In the genomic region with DNA sequence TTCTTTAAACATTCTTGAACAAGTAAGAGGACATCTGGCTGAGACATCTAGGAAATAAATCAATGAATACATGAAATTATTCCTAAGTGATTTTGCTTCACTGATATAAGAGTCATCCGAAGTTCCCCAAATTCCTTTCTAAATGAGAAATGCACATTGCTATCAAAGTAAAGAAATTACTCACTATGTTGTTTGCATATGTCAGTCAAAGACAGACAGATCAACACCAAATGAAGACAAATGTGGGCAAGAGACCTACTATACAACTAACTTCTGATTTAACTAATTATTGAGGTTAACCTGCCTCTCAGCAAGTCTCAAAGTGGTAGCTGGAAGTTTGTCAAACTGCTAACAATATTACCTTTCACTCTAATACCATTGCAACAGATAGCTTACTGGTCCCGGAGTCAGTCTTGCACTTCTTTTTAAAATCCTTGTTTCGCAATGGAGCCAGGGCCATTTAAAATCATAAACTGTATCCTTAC, we compare ENCODE assay signal across 16 cellular contexts. TPM values are rescaled to one million over a fixed set of nuclear protein-coding genes. Genes with fewer than 3 reads are reported as not detected.
DNase-seq lines count a peak whose midpoint lies in the region; ATAC-seq, FAIRE-seq and TF ChIP-seq lines count a peak whose summit lies in the region.
"Had no signal": no experiment of that assay in that cellular context is flagged by ENCODE, and none has a peak within 500 bp of the region (broad histone marks: within the 10 kb centered on the region; RNA-seq: fewer than 3 reads in every experiment).

No MANE protein-coding gene starts in this region.

- ATAC-seq in T-cell (replicated peaks in 1 of 4) (no peak), HepG2 (no peak), GM18520 (IDR thresholded peaks at IDR 0.05; ENCODE audit: unreplicated experiment) (no peak), HG02623 (IDR thresholded peaks at IDR 0.05; ENCODE audit: unreplicated experiment) (no peak)
- ATAC-seq: foreskin keratinocyte, Panc1 had no signal

- FAIRE-seq in GM19239 (lab: Jason Lieb, UNC) (peak; percentile 84), HepG2 (lab: Jason Lieb, UNC) (no peak)
- FAIRE-seq: D721Med, kidney had no signal

- no peak for DNase-seq in CD4-positive, alpha-beta memory T cell
- DNase-seq in GM19239 (ENCODE audit: insufficient read length, low spot score) (no peak), T-cell (no peak), HepG2 (ENCODE audit: low spot score) (no peak), AG20443 (ENCODE audit: low spot score) (no peak), hypothalamus (lab: John Stamatoyannopoulos, UW) (no peak)
- DNase-seq: activated T-cell treated with anti-CD3 and anti-CD28 coated beads, Interleukin-2, amount 50 U/mL, for 1 hour; kidney; NCI-H2081 treated with DMSO at 0.1 percent for 48 hours; T1000 had no signal

- no peak overlapping the region for H3K9ac ChIP-seq in HepG2 (ENCODE audit: insufficient read depth, low read depth, low read length)

- CTCF ChIA-PET in CD4-positive, alpha-beta memory T cell (lab: Charles Lee; ENCODE audit: partially characterized antibody), result interaction anchor here (1.9 kb wide), 1 partner anchor 21 kb away, joined by 4 read pairs; no protein-coding TSS in a partner anchor
- CTCF ChIA-PET in T-cell (lab: Charles Lee) (interaction anchor here in 1 of 2 donors (0.6 kb wide), 1 partner anchor 25 kb away, joined by 3 read pairs; no protein-coding TSS in a partner anchor), HepG2 (lab: Yijun Ruan, JAX; ENCODE audit: low intra/inter-chr PET ratio, low total read pairs) (no interaction called here)

- peaks cover 27 to 66% (median 45%) of the 10 kb centered on the region in 4 donors for H3K4me1 Mint-ChIP-seq in CD4-positive, alpha-beta memory T cell
- H3K4me1 Mint-ChIP-seq in T-cell, result peaks cover 24 to 66% (median 63%) of the 10 kb centered on the region in 3 donors
- H3K4me1 Mint-ChIP-seq: neural crest cell had no signal

- H4K20me1 ChIP-seq in HepG2 (ENCODE audit: insufficient read depth, low read length), result no peaks in the 10 kb centered on the region

- TF ChIP-seq POLR2A in HepG2 (IDR thresholded peaks at IDR 0.05; ENCODE audit: insufficient read depth in 1 of 2, low read depth in 2 of 2, low read length in 2 of 2), result no peak

- WGBS in HepG2 (ENCODE audit: low lambda C conversion rate), result 83% methylated on average over 3 of the region's 3 CpGs

- peaks cover 50 to 81% of the 10 kb centered on the region in 2 donors for H3K36me3 Mint-ChIP-seq in CD4-positive, alpha-beta memory T cell
- H3K36me3 Mint-ChIP-seq in T-cell, result peaks cover 67% of the 10 kb centered on the region

- no peaks in the 10 kb centered on the region for H3K9me3 ChIP-seq in CD4-positive, alpha-beta memory T cell (ENCODE audit: control insufficient read depth in 1 of 2, low read length in 2 of 2)
- no peaks in the 10 kb centered on the region for H3K9me3 ChIP-seq in HepG2 (ENCODE audit: low read length)

- H3K4me2 ChIP-seq in HepG2 (ENCODE audit: low read depth, low read length), result no peak overlapping the region

- no peak overlapping the region for H2AFZ ChIP-seq in HepG2 (ENCODE audit: low read length)

- H3K27ac Mint-ChIP-seq in CD4-positive, alpha-beta memory T cell, result peak overlapping the region; percentile 43 to 90 (median 56)
- H3K27ac Mint-ChIP-seq in T-cell, result peak overlapping the region; percentile 24 to 50

- TF ChIP-seq EP300 in HepG2 (IDR thresholded peaks at IDR 0.05; ENCODE audit: low read depth in 2 of 2, low read length in 2 of 2) (no peak), HepG2 (CRISPR knock-in tag; IDR thresholded peaks at IDR 0.05; ENCODE audit: borderline replicate concordance) (no peak)

- H3K4me1 ChIP-seq in CD4-positive, alpha-beta memory T cell (ENCODE audit: insufficient read depth, low read length), result peaks cover 43% of the 10 kb centered on the region
- peaks cover 39% of the 10 kb centered on the region for H3K4me1 ChIP-seq in HepG2 (ENCODE audit: insufficient read depth, low read length)
- H3K4me1 ChIP-seq: foreskin keratinocyte had no signal

- H3K36me3 ChIP-seq in CD4-positive, alpha-beta memory T cell (ENCODE audit: insufficient read depth, low read length), result peaks cover 37% of the 10 kb centered on the region
- peaks cover 12 to 56% of the 10 kb centered on the region in 2 experiments for H3K36me3 ChIP-seq in HepG2 (replicated peaks in 1 of 2; ENCODE audit: control insufficient read depth in 1 of 2, insufficient read depth in 2 of 2, low read length in 2 of 2)

- TF ChIP-seq CTCF in HepG2 (CRISPR knock-in tag; IDR thresholded peaks at IDR 0.05), result no peak

- no peaks in the 10 kb centered on the region for H3K27me3 Mint-ChIP-seq in CD4-positive, alpha-beta memory T cell
- no peaks in the 10 kb centered on the region for H3K27me3 Mint-ChIP-seq in T-cell

- intact Hi-C loops in CD4-positive, alpha-beta memory T cell (cut with micrococcal nuclease), result no loop called here
- intact Hi-C loops in HepG2 (cut with micrococcal nuclease; ENCODE audit: unreplicated experiment), result no loop called here

- no peak overlapping the region for H3K4me3 ChIP-seq in CD4-positive, alpha-beta memory T cell (ENCODE audit: low read length in 2 of 2)
- no peak overlapping the region for H3K4me3 ChIP-seq in HepG2 (replicated peaks in 1 of 3; ENCODE audit: insufficient read depth in 1 of 3, low read depth in 2 of 3, low read length in 3 of 3)

- no peaks in the 10 kb centered on the region for H3K79me2 ChIP-seq in HepG2 (ENCODE audit: insufficient read depth, low read length)

- in situ Hi-C loops in HepG2 (cut with HindIII; ENCODE audit: extremely low pct_ligation_motif_present, low pct_unique_long_range_greater_than_20kb), result no loop called here

- no peak overlapping the region for H3K4me3 Mint-ChIP-seq in CD4-positive, alpha-beta memory T cell
- H3K4me3 Mint-ChIP-seq in T-cell, result no peak overlapping the region
- H3K4me3 Mint-ChIP-seq: neural crest cell had no signal

- no peaks in the 10 kb centered on the region for H3K27me3 ChIP-seq in CD4-positive, alpha-beta memory T cell (ENCODE audit: insufficient read depth, low read length)
- H3K27me3 ChIP-seq in HepG2 (ENCODE audit: control insufficient read depth in 1 of 2, insufficient read depth in 2 of 2, low read length in 2 of 2), result no peaks in the 10 kb centered on the region
- H3K27me3 ChIP-seq: foreskin keratinocyte had no signal

- POLR2A ChIA-PET in CD4-positive, alpha-beta memory T cell (lab: Charles Lee; ENCODE audit: partially characterized antibody), result interaction anchor here (2.5 kb wide), 1 partner anchor 59 kb away, joined by 10 read pairs; a partner anchor contains a TSS
- POLR2A ChIA-PET in T-cell (lab: Charles Lee) (no interaction called here), HepG2 (lab: Yijun Ruan, JAX) (interaction anchor here (1.1 kb wide), 1 partner anchor 58 kb away, joined by 4 read pairs; a partner anchor contains a TSS)

- H3K9me3 Mint-ChIP-seq in CD4-positive, alpha-beta memory T cell, result peaks cover 0 to 2% (median 0%) of the 10 kb centered on the region in 8 donors
- no peaks in the 10 kb centered on the region for H3K9me3 Mint-ChIP-seq in T-cell
- H3K9me3 Mint-ChIP-seq: neural crest cell had no signal

- BruUV-seq in HepG2 (replicated peaks; lab: Mats Ljungman, UMichigan), result no TSS peak

- no peak overlapping the region for H3K27ac ChIP-seq in CD4-positive, alpha-beta memory T cell (ENCODE audit: low read depth, low read length)
- H3K27ac ChIP-seq in HepG2 (ENCODE audit: extremely low read length, insufficient read depth, low read length), result no peak overlapping the region
- H3K27ac ChIP-seq: foreskin keratinocyte had no signal

- no peak for TF ChIP-seq RAD21 in HepG2 (CRISPR knock-in tag; IDR thresholded peaks at IDR 0.05)

RNA-seq across cellular contexts. Expression of a gene that starts 13.2 kb away (rescaled TPM):
- 10 to 100 TPM; 60.2 to 64.1 TPM for total RNA-seq in CD4-positive, alpha-beta memory T cell
- 10 to 100 TPM in 1 of 2 donors, 1 to 10 TPM in 1; 9.5 to 30.4 TPM for polyA plus RNA-seq in CD4-positive, alpha-beta memory T cell
- total RNA-seq in T-cell (10 to 100 TPM; 45.4 to 50.4 (median 48.6) TPM), HepG2 (2016; rRNA removed; fragmentation: Illumina TruSeq; extraction: Trizol) (19.4 and 21.3 TPM in 2 replicates)
- total RNA-seq in HepG2 (2016; cell fraction: cytosol; rRNA removed; fragmentation: Illumina TruSeq; extraction: Trizol; ENCODE audit: low read depth), result 8.5 and 9.6 TPM in 2 replicates
- total RNA-seq in HepG2 (2016; cell fraction: insoluble cytoplasmic fraction; rRNA removed; fragmentation: Illumina TruSeq; extraction: Trizol), result 18.9 and 21.1 TPM in 2 replicates
- total RNA-seq in HepG2 (2016; cell fraction: membrane; rRNA removed; fragmentation: Illumina TruSeq; extraction: Trizol), result 5.5 and 6.8 TPM in 2 replicates
- 33.9 and 41.9 TPM in 2 replicates for total RNA-seq in HepG2 (2016; cell fraction: nucleus; rRNA removed; fragmentation: Illumina TruSeq; extraction: Trizol)
- polyA plus RNA-seq in HepG2 (2011; rRNA removed), result 10.4 and 12.0 TPM in 2 replicates
- 5.1 and 6.7 TPM in 2 replicates for polyA plus RNA-seq in HepG2 (2011; cell fraction: cytosol; rRNA removed)
- 12.3 and 18.3 TPM in 2 replicates for polyA plus RNA-seq in HepG2 (2011; cell fraction: nucleus; rRNA removed)
- 11.4 and 12.9 TPM in 2 replicates for polyA plus RNA-seq in HepG2 (2012)
- 1.2 TPM in 2 replicates for polyA plus RNA-seq in HepG2 (2016; cell fraction: cytosol; fragmentation: Illumina TruSeq; extraction: Trizol; ENCODE audit: low read depth)
- polyA plus RNA-seq in HepG2 (2016; cell fraction: insoluble cytoplasmic fraction; fragmentation: Illumina TruSeq; extraction: Trizol; ENCODE audit: low read depth), result 12.1 and 13.2 TPM in 2 replicates
- polyA plus RNA-seq in HepG2 (2016; cell fraction: membrane; fragmentation: Illumina TruSeq; extraction: Trizol; ENCODE audit: low read depth), result 2.0 and 3.0 TPM in 2 replicates
- 21.4 and 24.7 TPM in 2 replicates for polyA plus RNA-seq in HepG2 (2016; cell fraction: nucleus; fragmentation: Illumina TruSeq; extraction: Trizol; ENCODE audit: insufficient read depth, low read depth)
- 6.9 and 11.9 TPM in 2 replicates for polyA minus RNA-seq in HepG2 (2011; rRNA and poly(A)+ RNA removed; ENCODE audit: low replicate concordance)
- polyA minus RNA-seq in HepG2 (2011; cell fraction: cytosol; rRNA and poly(A)+ RNA removed), result 9.5 and 12.2 TPM in 2 replicates
- 130 and 161 TPM in 2 replicates for polyA minus RNA-seq in HepG2 (2011; cell fraction: nucleus; rRNA and poly(A)+ RNA removed)

RNA-seq across cellular contexts. Expression of a gene that starts 58.7 kb away (rescaled TPM):
- 10 to 100 TPM; 34.6 to 37.2 TPM for total RNA-seq in CD4-positive, alpha-beta memory T cell
- polyA plus RNA-seq in CD4-positive, alpha-beta memory T cell, result 10 to 100 TPM; 52.1 to 83.6 TPM
- total RNA-seq in T-cell, result 10 to 100 TPM; 30.9 to 69.9 (median 34.5) TPM
- 40.9 and 55.0 TPM in 2 replicates for total RNA-seq in HepG2 (2016; rRNA removed; fragmentation: Illumina TruSeq; extraction: Trizol)
- 52.3 and 55.7 TPM in 2 replicates for total RNA-seq in HepG2 (2016; cell fraction: cytosol; rRNA removed; fragmentation: Illumina TruSeq; extraction: Trizol; ENCODE audit: low read depth)
- total RNA-seq in HepG2 (2016; cell fraction: insoluble cytoplasmic fraction; rRNA removed; fragmentation: Illumina TruSeq; extraction: Trizol), result 43.2 and 52.1 TPM in 2 replicates
- total RNA-seq in HepG2 (2016; cell fraction: membrane; rRNA removed; fragmentation: Illumina TruSeq; extraction: Trizol), result 86.1 and 93.3 TPM in 2 replicates
- total RNA-seq in HepG2 (2016; cell fraction: nucleus; rRNA removed; fragmentation: Illumina TruSeq; extraction: Trizol), result 25.0 and 26.1 TPM in 2 replicates
- polyA plus RNA-seq in HepG2 (2011; rRNA removed), result 22.0 and 29.2 TPM in 2 replicates
- 12.4 and 20.1 TPM in 2 replicates for polyA plus RNA-seq in HepG2 (2011; cell fraction: cytosol; rRNA removed)
- polyA plus RNA-seq in HepG2 (2011; cell fraction: nucleus; rRNA removed), result 8.6 and 10.7 TPM in 2 replicates
- 27.7 and 28.7 TPM in 2 replicates for polyA plus RNA-seq in HepG2 (2012)
- polyA plus RNA-seq in HepG2 (2016; cell fraction: cytosol; fragmentation: Illumina TruSeq; extraction: Trizol; ENCODE audit: low read depth), result 66.1 and 75.8 TPM in 2 replicates
- 58.6 and 61.4 TPM in 2 replicates for polyA plus RNA-seq in HepG2 (2016; cell fraction: insoluble cytoplasmic fraction; fragmentation: Illumina TruSeq; extraction: Trizol; ENCODE audit: low read depth)
- 84.0 and 89.1 TPM in 2 replicates for polyA plus RNA-seq in HepG2 (2016; cell fraction: membrane; fragmentation: Illumina TruSeq; extraction: Trizol; ENCODE audit: low read depth)
- 40.7 and 42.0 TPM in 2 replicates for polyA plus RNA-seq in HepG2 (2016; cell fraction: nucleus; fragmentation: Illumina TruSeq; extraction: Trizol; ENCODE audit: insufficient read depth, low read depth)
- polyA minus RNA-seq in HepG2 (2011; rRNA and poly(A)+ RNA removed; ENCODE audit: low replicate concordance), result 16.4 and 27.7 TPM in 2 replicates
- polyA minus RNA-seq in HepG2 (2011; cell fraction: cytosol; rRNA and poly(A)+ RNA removed), result 9.5 and 10.6 TPM in 2 replicates
- polyA minus RNA-seq in HepG2 (2011; cell fraction: nucleus; rRNA and poly(A)+ RNA removed), result 28.2 and 32.8 TPM in 2 replicates

Comparison
In these comparisons a context has a peak if more than half of its experiments do, and no peak if none do; other contexts are left out.
1. POLR2A ChIA-PET loops: an anchor here in CD4-positive, alpha-beta memory T cell (2.5 kb wide) and HepG2 (1.1 kb wide); none called in T-cell.